8 cellular contexts compared by ENCODE assay signal in genomic region chr7:129825005-129825553, GRCh38.
DNase-seq lines count a peak whose midpoint lies in the region; ATAC-seq and TF ChIP-seq lines count a peak whose summit lies in the region.

No MANE protein-coding gene starts in this region.

- peaks cover 0 to 3% of the 10 kb centered on the region in 2 donors for H3K9me3 ChIP-seq in esophagus (ENCODE audit: control insufficient read depth in 2 of 2, insufficient read depth in 1 of 2, low read depth in 1 of 2, low read length in 1 of 2)
- H3K9me3 ChIP-seq in mucosa of rectum (ENCODE audit: control insufficient read depth in 2 of 2, low read length in 2 of 2) = no peaks in the 10 kb centered on the region
- H3K9me3 ChIP-seq in thymus (ENCODE audit: control insufficient read depth) = no peaks in the 10 kb centered on the region

- 0 to 2% methylated on average over 19 to 23 of the region's 23 CpGs for WGBS in esophagus, 2 donors
- 1% methylated on average over 23 of the region's 23 CpGs for WGBS in thymus

- peak overlapping the region; percentile 50 for H3K27ac Mint-ChIP-seq in activated B cell treated with CpG ODN at 0.5 μM for 24 hours

- H3K36me3 ChIP-seq in esophagus (ENCODE audit: control insufficient read depth in 2 of 2, insufficient read depth in 2 of 2, low read length in 1 of 2) = peaks cover 0 to 2% of the 10 kb centered on the region in 2 donors
- no peaks in the 10 kb centered on the region for H3K36me3 ChIP-seq in mucosa of rectum (ENCODE audit: control insufficient read depth in 2 of 2, insufficient read depth in 2 of 2, low read length in 2 of 2)
- no peaks in the 10 kb centered on the region for H3K36me3 ChIP-seq in thymus (ENCODE audit: control insufficient read depth, insufficient read depth)

- no peaks in the 10 kb centered on the region for H3K36me3 Mint-ChIP-seq in activated B cell treated with CpG ODN at 0.5 μM for 24 hours (ENCODE audit: low read depth)

- H3K27me3 ChIP-seq in esophagus (ENCODE audit: control insufficient read depth in 1 of 2, insufficient read depth in 2 of 2, low read length in 2 of 2) = no peaks in the 10 kb centered on the region
- H3K27me3 ChIP-seq in mucosa of rectum (ENCODE audit: control insufficient read depth in 2 of 2, insufficient read depth in 2 of 2, low read length in 2 of 2) = no peaks in the 10 kb centered on the region
- no peaks in the 10 kb centered on the region for H3K27me3 ChIP-seq in thymus (ENCODE audit: control insufficient read depth, insufficient read depth)

- peaks cover 16% of the 10 kb centered on the region for H3K4me1 Mint-ChIP-seq in activated B cell treated with CpG ODN at 0.5 μM for 24 hours

- intact Hi-C loops in activated B cell treated with CpG ODN at 0.5 μM for 24 hours (cut with micrococcal nuclease) = loop anchor here (1.0 to 10.0 kb wide), 10 partner anchors 44 to 601 kb away; partner anchors contain the start of gene SMKR1

- POLR2A ChIA-PET in activated B cell treated with CpG ODN at 0.5 μM for 24 hours (lab: Charles Lee) = interaction anchor here (1.0 kb wide), 1 partner anchor 600 kb away, joined by 3 read pairs; the partner anchor contains the start of gene AHCYL2

- peaks cover 4% of the 10 kb centered on the region for H3K27me3 Mint-ChIP-seq in activated B cell treated with CpG ODN at 0.5 μM for 24 hours

- peak; percentile 34 for ATAC-seq in GM18517 (IDR thresholded peaks at IDR 0.05; ENCODE audit: unreplicated experiment)
- peak; percentile 50 for ATAC-seq in HG03045 (IDR thresholded peaks at IDR 0.05; ENCODE audit: unreplicated experiment)
- peak; percentile 64 for ATAC-seq in activated B cell treated with CpG ODN at 0.5 μM for 24 hours (ENCODE audit: low read depth)

- H3K27ac ChIP-seq in esophagus (ENCODE audit: low read depth in 2 of 2, low read length in 1 of 2) (no peak overlapping the region), mucosa of rectum (ENCODE audit: low read depth in 2 of 2, low read length in 2 of 2) (no peak overlapping the region), thymus (ENCODE audit: low read depth) (no peak overlapping the region)

- H3K4me1 ChIP-seq in esophagus (ENCODE audit: control insufficient read depth in 2 of 2, insufficient read depth in 2 of 2, low read length in 1 of 2) (peaks cover 0 to under 1% of the 10 kb centered on the region in 2 donors), mucosa of rectum (ENCODE audit: control insufficient read depth in 2 of 2, insufficient read depth in 2 of 2, low read length in 2 of 2) (peaks cover 3 to 4% of the 10 kb centered on the region in 2 donors), thymus (ENCODE audit: control insufficient read depth, insufficient read depth, low read length) (peaks cover 3% of the 10 kb centered on the region)

- CTCF ChIA-PET in activated B cell treated with CpG ODN at 0.5 μM for 24 hours (lab: Charles Lee) = interaction anchor here (0.6 to 3.9 kb wide), 12 partner anchors 10 to 554 kb away, joined by 3 to 28 read pairs (median 4); partner anchors contain the start of gene NRF1

- H3K4me3 ChIP-seq in esophagus (ENCODE audit: low read depth in 1 of 2, low read length in 2 of 2) = peak overlapping the region; percentile 56 to 59
- peak overlapping the region; percentile 73 to 78 for H3K4me3 ChIP-seq in mucosa of rectum (ENCODE audit: low read length in 2 of 2)
- peak overlapping the region; percentile 53 for H3K4me3 ChIP-seq in thymus (ENCODE audit: low read length)

- TF ChIP-seq CTCF in activated B cell treated with CpG ODN at 0.5 μM for 24 hours (IDR thresholded peaks at IDR 0.05) = no peak

- peak overlapping the region in 1 of 2 donors; percentile 62 for H3K9ac ChIP-seq in mucosa of rectum (ENCODE audit: low read depth in 1 of 2, low read length in 2 of 2)

- DNase-seq in Ammon's horn (ENCODE audit: low spot score) = peak; percentile 68
- DNase-seq in NCI-H2107 (lab: John Stamatoyannopoulos, UW) = peak; percentile 72
- DNase-seq in activated B cell treated with CpG ODN at 0.5 μM for 24 hours = no peak

- peak overlapping the region; percentile 90 for H3K4me3 Mint-ChIP-seq in activated B cell treated with CpG ODN at 0.5 μM for 24 hours

- H3K9me3 Mint-ChIP-seq in activated B cell treated with CpG ODN at 0.5 μM for 24 hours = no peaks in the 10 kb centered on the region
